ENCODE assay signal across 9 cellular contexts in genomic region chr2:36485521-36485920, GRCh38.
DNase-seq lines count a peak whose midpoint lies in the region; ATAC-seq, FAIRE-seq and TF ChIP-seq lines count a peak whose summit lies in the region.
"Had no signal": no experiment of that assay in that cellular context is flagged by ENCODE, and none has a peak within 500 bp of the region (broad histone marks: within the 10 kb centered on the region; RNA-seq: fewer than 3 reads in every experiment).

No MANE protein-coding gene starts in this region.

- no peak for ATAC-seq in HG03135 (IDR thresholded peaks at IDR 0.05; ENCODE audit: unreplicated experiment)

- no peak overlapping the region for H3K4me3 ChIP-seq in mesendoderm (ENCODE audit: low read length)
- no peak overlapping the region for H3K4me3 ChIP-seq in uterus

- TF ChIP-seq POLR2A in uterus (IDR thresholded peaks at IDR 0.05), result no peak

- H2BK15ac ChIP-seq in mesendoderm (replicated peaks; ENCODE audit: low read depth), result peak overlapping the region; percentile 8

- no peak overlapping the region for H4K5ac ChIP-seq in mesendoderm (ENCODE audit: low read length)

- WGBS in mesendoderm (ENCODE audit: extremely low coverage, insufficient coverage, low lambda C conversion rate), result no CpG with 5 or more reads among the region's 4 CpGs

- H3K4me1 ChIP-seq in mesendoderm (ENCODE audit: control insufficient read depth, low read depth, low read length), result no peaks in the 10 kb centered on the region
- H3K4me1 ChIP-seq in uterus, result peaks cover 7 to 12% of the 10 kb centered on the region in 2 donors

- H3K79me1 ChIP-seq in mesendoderm (ENCODE audit: low read length), result peaks cover 2% of the 10 kb centered on the region

- no peak overlapping the region for H3K4me2 ChIP-seq in mesendoderm (ENCODE audit: low read length)

- H2BK5ac ChIP-seq in mesendoderm (ENCODE audit: low read length), result no peak overlapping the region

- H2BK120ac ChIP-seq in mesendoderm (ENCODE audit: low read depth, low read length), result no peak overlapping the region

- intact Hi-C loops in uterus (cut with DNase I; ENCODE audit: low total_unique reads), result no loop called here

- H3K18ac ChIP-seq in mesendoderm (ENCODE audit: low read length), result no peak overlapping the region

- H3K9ac ChIP-seq in mesendoderm (ENCODE audit: low read length), result no peak overlapping the region

- H3K36me3 ChIP-seq in mesendoderm (ENCODE audit: control insufficient read depth, insufficient read depth, low read length), result no peaks in the 10 kb centered on the region
- no peaks in the 10 kb centered on the region for H3K36me3 ChIP-seq in uterus

- H3K56ac ChIP-seq in mesendoderm (ENCODE audit: low read length), result no peak overlapping the region

- H3K4ac ChIP-seq in mesendoderm (ENCODE audit: low read depth, low read length), result no peak overlapping the region

- H2AK5ac ChIP-seq in mesendoderm (ENCODE audit: low read length), result no peak overlapping the region

- H3K27me3 ChIP-seq in mesendoderm (ENCODE audit: insufficient read depth, low read length, poor library complexity) (no peaks in the 10 kb centered on the region), uterus (no peaks in the 10 kb centered on the region)

- DNase-seq in NCI-H460 (ENCODE audit: extremely low read depth, low read depth) (peak; percentile 73), epidermal melanocyte (ENCODE audit: insufficient read length, low spot score) (peak; percentile 20), mesendoderm (no peak), uterus (no peak), D721Med (ENCODE audit: insufficient read length, low spot score) (no peak), NCI-H2081 (lab: John Stamatoyannopoulos, UW) (no peak), DMS153 (lab: John Stamatoyannopoulos, UW) (no peak)
- DNase-seq: NCI-H446 had no signal

- H3K27ac ChIP-seq in mesendoderm (ENCODE audit: low read depth, low read length) (no peak overlapping the region), uterus (peak overlapping the region; percentile 53 to 66)

- no peak overlapping the region for H3K23ac ChIP-seq in mesendoderm (ENCODE audit: low read length)

- H3K79me2 ChIP-seq in mesendoderm (ENCODE audit: control insufficient read depth, insufficient read depth, low read length), result no peaks in the 10 kb centered on the region

- H4K8ac ChIP-seq in mesendoderm (ENCODE audit: low read depth, low read length), result no peak overlapping the region

- no peak for TF ChIP-seq CTCF in uterus (IDR thresholded peaks at IDR 0.05)
- TF ChIP-seq CTCF in D721Med (IDR thresholded peaks at IDR 0.05; ENCODE audit: insufficient read depth, missing control alignments), result no peak

- no peaks in the 10 kb centered on the region for H3K9me3 ChIP-seq in uterus

- FAIRE-seq in D721Med (lab: Jason Lieb, UNC), result no peak

Comparison
In these comparisons a context has a peak if more than half of its experiments do, and no peak if none do; other contexts are left out.
1. DNase-seq: peak in NCI-H460 (single experiment) and epidermal melanocyte (single experiment); none in mesendoderm (single experiment), uterus (0 of 2), D721Med (single experiment), NCI-H2081 (0 of 2) and DMS153 (single experiment).